Comparison of ENCODE assay signal across 1 cellular context in genomic region chr2:196370386-196370785, GRCh38.
TF ChIP-seq lines count a peak whose summit lies in the region.

No MANE protein-coding gene starts in this region.

TF ChIP-seq in GM23338, 12 proteins besides CTCF, POLR2A, EP300 and RAD21 (continued from another document):
- TF ChIP-seq REST (IDR thresholded peaks at IDR 0.05; ENCODE audit: unreplicated experiment) (no peak), CREB1 (CRISPR knock-in tag; IDR thresholded peaks at IDR 0.05; ENCODE audit: low read depth) (no peak), ZNF331 (CRISPR knock-in tag; IDR thresholded peaks at IDR 0.05; ENCODE audit: low read depth) (no peak), ZNF114 (CRISPR knock-in tag; IDR thresholded peaks at IDR 0.05) (no peak)
TF ChIP-seq in GM23338: peak in this region for 0.
